8 cellular contexts compared by ENCODE assay signal in genomic region chr20:31822421-31823330, GRCh38. TPM values are rescaled to one million over a fixed set of nuclear protein-coding genes. Genes with fewer than 3 reads are reported as not detected.
DNase-seq lines count a peak whose midpoint lies in the region; ATAC-seq and TF ChIP-seq lines count a peak whose summit lies in the region.

No MANE protein-coding gene starts in this region.

- intact Hi-C loops in IMR-90 (cut with micrococcal nuclease) = loop anchor here (1.0 to 5.0 kb wide), 5 partner anchors 24 to 385 kb away; partner anchors contain the start of genes PDRG1, PLAGL2 and POFUT1
- intact Hi-C loops in PC-9 (cut with micrococcal nuclease; ENCODE audit: unreplicated experiment) = loop anchor here (1.0 to 2.0 kb wide), 5 partner anchors 24 to 830 kb away; partner anchors contain the start of gene PDRG1

- H3K18ac ChIP-seq in IMR-90 (ENCODE audit: low read depth, low read length) (no peak overlapping the region), neuronal stem cell (ENCODE audit: low read length) (no peak overlapping the region)

- no peak overlapping the region; a peak in 1 of 4 replicates for H4K8ac ChIP-seq in IMR-90 (ENCODE audit: low read depth in 2 of 2, low read length in 2 of 2)
- no peak overlapping the region for H4K8ac ChIP-seq in neuronal stem cell (ENCODE audit: low read depth, low read length)

- H3K9me3 ChIP-seq in IMR-90 (ENCODE audit: control insufficient read depth, insufficient read depth, low read length) (no peaks in the 10 kb centered on the region), PC-9 (ENCODE audit: insufficient read depth, low read depth) (no peaks in the 10 kb centered on the region), fibroblast of lung (ENCODE audit: control insufficient read depth, insufficient read depth, low read depth, low read length) (no peaks in the 10 kb centered on the region), neuronal stem cell (replicated peaks in 1 of 2; ENCODE audit: control insufficient read depth in 2 of 2, insufficient read depth in 1 of 2, low read depth in 1 of 2, low read length in 2 of 2) (no peaks in the 10 kb centered on the region)

- no peak overlapping the region for H4K91ac ChIP-seq in IMR-90 (ENCODE audit: insufficient read depth, low read depth, low read length)
- H4K91ac ChIP-seq in neuronal stem cell (ENCODE audit: low read depth, low read length, poor library complexity) = no peak overlapping the region

- no peaks in the 10 kb centered on the region for H3K9me2 ChIP-seq in PC-9 (ENCODE audit: insufficient read depth)

- H3K4ac ChIP-seq in IMR-90 (ENCODE audit: low read depth, low read length) (no peak overlapping the region), neuronal stem cell (ENCODE audit: low read length) (no peak overlapping the region)

- H3K36me3 ChIP-seq in IMR-90 (ENCODE audit: control insufficient read depth, insufficient read depth, low read length) (no peaks in the 10 kb centered on the region), PC-9 (ENCODE audit: low read depth) (no peaks in the 10 kb centered on the region), fibroblast of lung (ENCODE audit: control insufficient read depth, insufficient read depth, low read length) (no peaks in the 10 kb centered on the region), neuronal stem cell (replicated peaks in 1 of 2; ENCODE audit: control insufficient read depth in 2 of 2, insufficient read depth in 2 of 2, low read length in 2 of 2) (no peaks in the 10 kb centered on the region)

- H4K5ac ChIP-seq in IMR-90 (ENCODE audit: low read depth, low read length) = no peak overlapping the region

- no peaks in the 10 kb centered on the region for H3K27me3 Mint-ChIP-seq in activated T-cell treated with anti-CD3 and anti-CD28 coated beads, Interleukin-2, amount 50 U/mL, for 4 hours (ENCODE audit: low read depth)

- H3K27ac ChIP-seq in 22Rv1 = no peak overlapping the region
- no peak overlapping the region for H3K27ac ChIP-seq in IMR-90 (ENCODE audit: insufficient read depth, low read length)
- no peak overlapping the region for H3K27ac ChIP-seq in PC-9
- H3K27ac ChIP-seq in fibroblast of lung (ENCODE audit: insufficient read depth, low read length) = no peak overlapping the region
- H3K27ac ChIP-seq in neuronal stem cell (replicated peaks; ENCODE audit: low read length) = no peak overlapping the region

- no peak overlapping the region for H3K4me3 ChIP-seq in IMR-90 (ENCODE audit: insufficient read depth, low read depth, low read length)
- H3K4me3 ChIP-seq in PC-9 = no peak overlapping the region
- no peak overlapping the region for H3K4me3 ChIP-seq in fibroblast of lung (replicated peaks in 1 of 4; ENCODE audit: control extremely low read depth in 1 of 4, insufficient read depth in 1 of 4, low read depth in 3 of 4, low read length in 4 of 4)
- H3K4me3 ChIP-seq in neuronal stem cell (ENCODE audit: low read length in 2 of 2) = no peak overlapping the region

- no peaks in the 10 kb centered on the region for H3F3A ChIP-seq in PC-9 (ENCODE audit: insufficient read depth, low read depth)

- CTCF ChIA-PET in IMR-90 (lab: Yijun Ruan, JAX) = interaction anchor here (0.7 to 1.4 kb wide), 8 partner anchors 10 to 209 kb away, joined by 3 to 12 read pairs (median 4); partner anchors contain the start of gene PDRG1
- CTCF ChIA-PET in PC-9 (lab: Charles Lee) = interaction anchor here (0.5 to 1.1 kb wide), 7 partner anchors 14 to 209 kb away, joined by 3 to 13 read pairs (median 4); no protein-coding TSS in a partner anchor

- H2AFZ ChIP-seq in IMR-90 (replicated peaks; ENCODE audit: low read length, poor library complexity) (peak overlapping the region; percentile 77), PC-9 (no peak overlapping the region), fibroblast of lung (ENCODE audit: low read length) (no peak overlapping the region), neuronal stem cell (ENCODE audit: low read length) (peak overlapping the region; percentile 85)

- H3K27me3 ChIP-seq in IMR-90 (ENCODE audit: control insufficient read depth, insufficient read depth, low read length) = no peaks in the 10 kb centered on the region
- no peaks in the 10 kb centered on the region for H3K27me3 ChIP-seq in PC-9 (ENCODE audit: insufficient read depth, low read depth)
- H3K27me3 ChIP-seq in fibroblast of lung (ENCODE audit: control insufficient read depth, insufficient read depth, low read length) = no peaks in the 10 kb centered on the region
- no peaks in the 10 kb centered on the region for H3K27me3 ChIP-seq in neuronal stem cell (ENCODE audit: control insufficient read depth in 3 of 3, insufficient read depth in 3 of 3, low read depth in 1 of 3, low read length in 3 of 3)

- H3K4me2 ChIP-seq in IMR-90 (ENCODE audit: low read depth, low read length) (peak overlapping the region; percentile 51; the same call in 1 of the 2 replicates), PC-9 (peak overlapping the region; percentile 47), fibroblast of lung (ENCODE audit: extremely low read depth, insufficient read depth, low read length) (no peak overlapping the region), neuronal stem cell (ENCODE audit: insufficient read depth, low read length, poor library complexity, severe bottlenecking) (peak overlapping the region; percentile 21)

- no peaks in the 10 kb centered on the region for H3K36me3 Mint-ChIP-seq in activated T-cell treated with anti-CD3 and anti-CD28 coated beads, Interleukin-2, amount 50 U/mL, for 4 hours (ENCODE audit: insufficient read depth)

- H4K20me1 ChIP-seq in IMR-90 (ENCODE audit: insufficient read depth, low read length) = no peaks in the 10 kb centered on the region
- no peaks in the 10 kb centered on the region for H4K20me1 ChIP-seq in PC-9 (ENCODE audit: insufficient read depth)
- no peaks in the 10 kb centered on the region for H4K20me1 ChIP-seq in fibroblast of lung (ENCODE audit: control insufficient read depth, extremely low read depth, insufficient read depth, low read length)

- H2BK20ac ChIP-seq in IMR-90 (ENCODE audit: low read depth, low read length) = no peak overlapping the region

- peak overlapping the region; percentile 4 for H2AK9ac ChIP-seq in IMR-90 (replicated peaks; ENCODE audit: low read depth, low read length, poor library complexity)

- H2BK15ac ChIP-seq in IMR-90 (ENCODE audit: low read depth, low read length) = no peak overlapping the region
- H2BK15ac ChIP-seq in neuronal stem cell (ENCODE audit: low read length) = no peak overlapping the region

- H3K9me1 ChIP-seq in IMR-90 (ENCODE audit: insufficient read depth, low read length) = no peaks in the 10 kb centered on the region

- no peaks in the 10 kb centered on the region; a peak in 1 of 4 replicates for H3K79me1 ChIP-seq in IMR-90 (ENCODE audit: low read depth in 1 of 2, low read length in 2 of 2)
- no peaks in the 10 kb centered on the region for H3K79me1 ChIP-seq in neuronal stem cell (ENCODE audit: low read depth, low read length)

- TF ChIP-seq POLR2A in IMR-90 (IDR thresholded peaks at IDR 0.05; ENCODE audit: low read depth, low read length) = no peak

- dilution Hi-C loops in IMR-90 (cut with HindIII; ENCODE audit: low sequenced_read_pairs, unreplicated experiment) = no loop called here

- H3K4me1 Mint-ChIP-seq in activated T-cell treated with anti-CD3 and anti-CD28 coated beads, Interleukin-2, amount 50 U/mL, for 4 hours (ENCODE audit: low read depth) = peaks cover 2% of the 10 kb centered on the region

- no peaks in the 10 kb centered on the region for H3K79me2 ChIP-seq in PC-9 (ENCODE audit: low read depth)
- H3K79me2 ChIP-seq in fibroblast of lung (ENCODE audit: control insufficient read depth, insufficient read depth, low read length) = no peaks in the 10 kb centered on the region

- peak; percentile 94 for TF ChIP-seq CTCF in 22Rv1 (IDR thresholded peaks at IDR 0.05)
- TF ChIP-seq CTCF in GM13976 (IDR thresholded peaks at IDR 0.05; ENCODE audit: borderline replicate concordance, control extremely low read depth, extremely low read depth, insufficient read depth, missing control alignments) = peak; percentile 94
- TF ChIP-seq CTCF in IMR-90 (conservative IDR thresholded peaks at IDR 0.05; ENCODE audit: low read depth, low read length) = peak; percentile 95
- TF ChIP-seq CTCF in PC-9 (conservative IDR thresholded peaks at IDR 0.05) = peak; percentile 99
- peak; percentile 89 to 90 for TF ChIP-seq CTCF in fibroblast of lung (conservative IDR thresholded peaks at IDR 0.05 in 1 of 2, IDR thresholded peaks at IDR 0.05 in 1 of 2; ENCODE audit: low read depth in 1 of 2, low read length in 2 of 2)

- DNase-seq in GM13976 (ENCODE audit: low spot score) (peak; percentile 94), IMR-90 (peak; percentile 46), PC-9 (peak in 1 of 2 experiments; percentile 76), fibroblast of lung (ENCODE audit: low read depth in 2 of 2) (peak; percentile 62 to 70), neuronal stem cell (ENCODE audit: low spot score) (peak; percentile 84), superior temporal gyrus (ENCODE audit: extremely low spot score) (peak; percentile 82)
- DNase-seq in activated T-cell treated with anti-CD3 and anti-CD28 coated beads, Interleukin-2, amount 50 U/mL, for 4 hours = peak; percentile 74

- no peak overlapping the region for H3K56ac ChIP-seq in IMR-90 (ENCODE audit: extremely low read depth, insufficient read depth, low read length)

- peak; percentile 98 for ATAC-seq in IMR-90 (ENCODE audit: low read depth)
- peak; percentile 86 to 91 for ATAC-seq in activated T-cell treated with anti-CD3 and anti-CD28 coated beads, Interleukin-2, amount 50 U/mL, for 4 hours

- H2BK5ac ChIP-seq in IMR-90 (ENCODE audit: low read depth, low read length, poor library complexity, severe bottlenecking) = no peak overlapping the region
- no peak overlapping the region for H2BK5ac ChIP-seq in neuronal stem cell (ENCODE audit: low read length)

- no peak overlapping the region for H3K4me3 Mint-ChIP-seq in activated T-cell treated with anti-CD3 and anti-CD28 coated beads, Interleukin-2, amount 50 U/mL, for 4 hours

- H3K14ac ChIP-seq in IMR-90 (replicated peaks; ENCODE audit: low read depth, low read length) = no peak overlapping the region
- no peak overlapping the region for H3K14ac ChIP-seq in neuronal stem cell (ENCODE audit: low read length)

- POLR2A ChIA-PET in IMR-90 (lab: Charles Lee; ENCODE audit: unreplicated experiment) = no interaction called here
- POLR2A ChIA-PET in PC-9 (lab: Charles Lee; ENCODE audit: unreplicated experiment) = interaction anchor here (0.5 to 1.1 kb wide), 2 partner anchors 102 to 129 kb away, joined by 3 to 11 read pairs; partner anchors contain the start of gene PDRG1

- H3K9ac ChIP-seq in IMR-90 (ENCODE audit: low read depth, low read length) (no peak overlapping the region), fibroblast of lung (ENCODE audit: insufficient read depth, low read length) (no peak overlapping the region), neuronal stem cell (ENCODE audit: low read depth, low read length, poor library complexity) (peak overlapping the region; percentile 22)

- 10% methylated on average over 15 of the region's 29 CpGs; no CpG with 5 or more reads in 1 of the 2 experiments for WGBS in IMR-90 (ENCODE audit: extremely low coverage in 2 of 2, insufficient read length in 1 of 2), 2 experiments
- no CpG with 5 or more reads among the region's 29 CpGs for whole genome bisulfite sequencing in neuronal stem cell (ENCODE audit: extremely low coverage in 2 of 2, insufficient read length in 2 of 2, insufficient replicate concordance in 1 of 2), 2 donors

- in situ Hi-C loops in GM13976 (cut with MboI; ENCODE audit: low sequenced_read_pairs, unreplicated experiment) = no loop called here
- in situ Hi-C loops in IMR-90 (cut with MboI; ENCODE audit: low sequenced_read_pairs) = loop anchor here (5.0 to 10.0 kb wide), 2 partner anchors 132 to 210 kb away; partner anchors contain the start of gene PDRG1

- H2BK12ac ChIP-seq in neuronal stem cell (ENCODE audit: low read length) = no peak overlapping the region

- H2BK120ac ChIP-seq in IMR-90 (ENCODE audit: low read depth, low read length) = no peak overlapping the region
- H2BK120ac ChIP-seq in neuronal stem cell (ENCODE audit: low read depth, low read length) = no peak overlapping the region

- H3K9me3 Mint-ChIP-seq in activated T-cell treated with anti-CD3 and anti-CD28 coated beads, Interleukin-2, amount 50 U/mL, for 4 hours = no peaks in the 10 kb centered on the region

- H3K23ac ChIP-seq in IMR-90 (ENCODE audit: low read depth, low read length) (no peak overlapping the region), neuronal stem cell (ENCODE audit: low read depth, low read length, poor library complexity) (no peak overlapping the region)

- peak; percentile 94 for TF ChIP-seq RAD21 in IMR-90 (IDR thresholded peaks at IDR 0.05; ENCODE audit: low read length)

- no peak overlapping the region for H2AK5ac ChIP-seq in IMR-90 (ENCODE audit: low read depth, low read length)
- peak overlapping the region; percentile 61 for H2AK5ac ChIP-seq in neuronal stem cell (ENCODE audit: low read depth, low read length)

- no peaks in the 10 kb centered on the region for H3K4me1 ChIP-seq in IMR-90 (ENCODE audit: control insufficient read depth, insufficient read depth, low read length)
- H3K4me1 ChIP-seq in PC-9 (replicated peaks; ENCODE audit: insufficient read depth) = no peaks in the 10 kb centered on the region
- H3K4me1 ChIP-seq in fibroblast of lung (ENCODE audit: control insufficient read depth, extremely low read depth, insufficient read depth, low read length) = no peaks in the 10 kb centered on the region
- H3K4me1 ChIP-seq in neuronal stem cell (ENCODE audit: control insufficient read depth in 2 of 2, insufficient read depth in 1 of 2, low read depth in 1 of 2, low read length in 2 of 2) = peaks cover 7 to 13% of the 10 kb centered on the region in 2 donors

- BruUV-seq in IMR-90 (replicated peaks; lab: Mats Ljungman, UMichigan) = no TSS peak
- BruUV-seq in PC-9 (replicated peaks; lab: Mats Ljungman, UMichigan) = no TSS peak

RNA-seq across cellular contexts. Expression of gene MYLK2, which starts 3.5 kb away (rescaled TPM):
- total RNA-seq in IMR-90 (2012; rRNA removed) (0.18 and 0.28 TPM in 2 replicates), PC-9 (2021) (0.18 and 0.50 TPM in 2 replicates), fibroblast of lung (under 0.01 TPM in 1 of 2 replicates, not detected in the other)
- polyA plus RNA-seq in IMR-90 (2012; rRNA removed) (0.19 and 0.27 TPM in 2 replicates), fibroblast of lung (0.03 TPM in 1 of 2 replicates, not detected in the other)
- 0.05 and 0.06 TPM in 2 replicates for polyA plus RNA-seq in IMR-90 (2012; cell fraction: cytosol; rRNA removed)
- 0.58 and 1.3 TPM in 2 replicates for polyA plus RNA-seq in IMR-90 (2012; cell fraction: nucleus; rRNA removed; ENCODE audit: low replicate concordance)
- total RNA-seq in activated T-cell treated with anti-CD3 and anti-CD28 coated beads, Interleukin-2, amount 50 U/mL, for 4 hours = under 1 TPM in 2 of 3 donors, not detected in 1; 0.10 to 0.11 TPM
- polyA plus RNA-seq in fibroblast of lung (2012) = 0.17 TPM in 1 of 2 replicates, not detected in the other
- not detected in 2 replicates for polyA minus RNA-seq in fibroblast of lung (ENCODE audit: low replicate concordance)
- polyA plus RNA-seq in neuronal stem cell (2013, experiment 1 of 2) = 0.54 TPM
- polyA plus RNA-seq in neuronal stem cell (2013, experiment 2 of 2) = 0.48 TPM

RNA-seq across cellular contexts. Expression of gene FOXS1, which starts 22.7 kb away (rescaled TPM):
- total RNA-seq in IMR-90 (2012; rRNA removed) (not detected in 2 replicates), PC-9 (2021) (not detected in 2 replicates), fibroblast of lung (under 0.01 TPM in 1 of 2 replicates, not detected in the other)
- polyA plus RNA-seq in IMR-90 (2012; rRNA removed) (not detected in 2 replicates), fibroblast of lung (not detected in 2 replicates)
- 0.02 TPM in 1 of 2 replicates, not detected in the other for polyA plus RNA-seq in IMR-90 (2012; cell fraction: cytosol; rRNA removed)
- not detected in 2 replicates for polyA plus RNA-seq in IMR-90 (2012; cell fraction: nucleus; rRNA removed; ENCODE audit: low replicate concordance)
- total RNA-seq in activated T-cell treated with anti-CD3 and anti-CD28 coated beads, Interleukin-2, amount 50 U/mL, for 4 hours = not detected
- not detected in 2 replicates for polyA plus RNA-seq in fibroblast of lung (2012)
- polyA minus RNA-seq in fibroblast of lung (ENCODE audit: low replicate concordance) = not detected in 2 replicates
- 1.1 TPM for polyA plus RNA-seq in neuronal stem cell (2013, experiment 1 of 2)
- 0.84 TPM for polyA plus RNA-seq in neuronal stem cell (2013, experiment 2 of 2)

RNA-seq across cellular contexts. Expression of gene DUSP15, which starts 47.7 kb away (rescaled TPM):
- total RNA-seq in IMR-90 (2012; rRNA removed) (not detected in 2 replicates), PC-9 (2021) (not detected in 2 replicates), fibroblast of lung (not detected in 2 replicates)
- polyA plus RNA-seq in IMR-90 (2012; rRNA removed) (not detected in 2 replicates), fibroblast of lung (0.14 TPM in 1 of 2 replicates, not detected in the other)
- polyA plus RNA-seq in IMR-90 (2012; cell fraction: cytosol; rRNA removed) = not detected in 2 replicates
- polyA plus RNA-seq in IMR-90 (2012; cell fraction: nucleus; rRNA removed; ENCODE audit: low replicate concordance) = not detected in 2 replicates
- total RNA-seq in activated T-cell treated with anti-CD3 and anti-CD28 coated beads, Interleukin-2, amount 50 U/mL, for 4 hours = not detected
- not detected in 2 replicates for polyA plus RNA-seq in fibroblast of lung (2012)
- 1.9 TPM in 1 of 2 replicates, not detected in the other for polyA minus RNA-seq in fibroblast of lung (ENCODE audit: low replicate concordance)
- polyA plus RNA-seq in neuronal stem cell (2013, experiment 1 of 2) = 2.1 TPM
- polyA plus RNA-seq in neuronal stem cell (2013, experiment 2 of 2) = 2.1 TPM

RNA-seq across cellular contexts. Expression of gene TTLL9, which starts 47.8 kb away (rescaled TPM):
- not detected in 2 replicates for total RNA-seq in IMR-90 (2012; rRNA removed)
- not detected in 2 replicates for polyA plus RNA-seq in IMR-90 (2012; rRNA removed)
- not detected in 2 replicates for polyA plus RNA-seq in IMR-90 (2012; cell fraction: cytosol; rRNA removed)
- 0.05 TPM in 1 of 2 replicates, not detected in the other for polyA plus RNA-seq in IMR-90 (2012; cell fraction: nucleus; rRNA removed; ENCODE audit: low replicate concordance)
- total RNA-seq in PC-9 (2021) = 1.5 and 1.8 TPM in 2 replicates
- total RNA-seq in activated T-cell treated with anti-CD3 and anti-CD28 coated beads, Interleukin-2, amount 50 U/mL, for 4 hours = not detected
- total RNA-seq in fibroblast of lung = not detected in 2 replicates
- 0.05 TPM in 1 of 2 replicates, not detected in the other for polyA plus RNA-seq in fibroblast of lung
- polyA plus RNA-seq in fibroblast of lung (2012) = not detected in 2 replicates
- polyA minus RNA-seq in fibroblast of lung (ENCODE audit: low replicate concordance) = not detected in 2 replicates
- polyA plus RNA-seq in neuronal stem cell (2013, experiment 1 of 2) = 0.38 TPM
- polyA plus RNA-seq in neuronal stem cell (2013, experiment 2 of 2) = 0.48 TPM

Comparison
In these comparisons a context has a peak if more than half of its experiments do, and no peak if none do; other contexts are left out.
1. H2AFZ ChIP-seq: peak in IMR-90 (single experiment) and neuronal stem cell (single experiment); none in PC-9 (single experiment) and fibroblast of lung (single experiment).
2. Peak in every context shown above with its lines, with median percentiles within 50 percentile points of each other: CTCF ChIP-seq.